8 cellular contexts compared by ENCODE assay signal in the genomic region with DNA sequence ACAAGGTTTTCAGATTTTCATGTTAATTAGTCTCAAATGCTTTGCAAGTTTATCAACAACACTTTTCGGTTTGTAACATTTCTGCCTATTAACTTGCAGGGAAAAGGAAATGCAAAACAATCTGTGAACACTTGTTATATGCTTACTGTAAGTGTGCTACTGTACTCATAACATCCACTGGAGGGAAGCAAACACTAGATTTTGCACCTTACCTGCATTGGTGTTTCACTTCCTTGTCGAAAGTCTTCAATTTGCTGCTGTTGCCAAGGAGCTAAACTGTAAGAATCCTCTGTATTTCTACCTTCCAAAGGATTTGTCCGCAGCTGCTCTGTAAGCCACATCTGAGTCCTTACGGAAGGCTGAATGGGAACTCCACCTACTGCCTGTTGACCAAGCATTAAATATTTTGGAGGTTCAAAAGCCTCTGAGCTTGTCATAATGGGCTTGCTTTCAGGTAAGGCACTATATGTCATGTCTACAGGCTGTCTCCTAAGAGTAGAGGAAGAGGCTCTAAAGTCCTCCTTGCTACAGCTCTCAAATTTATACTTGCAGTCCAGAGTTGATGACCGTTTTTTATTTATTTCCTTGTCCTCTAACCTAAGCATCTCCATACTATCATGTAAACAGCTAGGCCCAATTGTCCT. TPM values are rescaled to one million over a fixed set of nuclear protein-coding genes. Genes with fewer than 3 reads are reported as not detected.
DNase-seq lines count a peak whose midpoint lies in the region; ATAC-seq, FAIRE-seq and TF ChIP-seq lines count a peak whose summit lies in the region.

No MANE protein-coding gene starts in this region.

- H2AK5ac ChIP-seq in IMR-90 (ENCODE audit: low read depth, low read length): no peak overlapping the region

- no peak overlapping the region for H3K23ac ChIP-seq in IMR-90 (ENCODE audit: low read depth, low read length)

- H4K20me1 ChIP-seq in IMR-90 (ENCODE audit: insufficient read depth, low read length): no peaks in the 10 kb centered on the region
- H4K20me1 ChIP-seq in SK-N-SH (ENCODE audit: insufficient read depth): 0 out of 2 replicates have a peak, but pooled peaks cover 8% of the 10 kb centered on the region

- ATAC-seq in GM21717 (IDR thresholded peaks at IDR 0.05; ENCODE audit: unreplicated experiment): peak; percentile 99
- ATAC-seq in IMR-90 (ENCODE audit: low read depth): no peak
- ATAC-seq in foreskin keratinocyte: peak; percentile 84

- no peaks in the 10 kb centered on the region; the same call in 1 of the 2 replicates for H3K79me2 ChIP-seq in SK-N-SH (ENCODE audit: insufficient read depth)

- H3K4me2 ChIP-seq in IMR-90 (ENCODE audit: low read depth, low read length) (no peak overlapping the region), SK-N-SH (no peak overlapping the region)

- H2BK15ac ChIP-seq in IMR-90 (ENCODE audit: low read depth, low read length): no peak overlapping the region

- no peaks in the 10 kb centered on the region for H3K9me2 ChIP-seq in SK-N-SH

- BruUV-seq in IMR-90 (replicated peaks; lab: Mats Ljungman, UMichigan): TSS peak; percentile 33

- no peak for TF ChIP-seq POLR2A in IMR-90 (IDR thresholded peaks at IDR 0.05; ENCODE audit: low read depth, low read length)

- H3F3A ChIP-seq in SK-N-SH (replicated peaks; ENCODE audit: insufficient read depth): no peaks in the 10 kb centered on the region

- H3K27me3 ChIP-seq in IMR-90 (ENCODE audit: control insufficient read depth, insufficient read depth, low read length) (no peaks in the 10 kb centered on the region), SK-N-SH (ENCODE audit: insufficient read depth) (no peaks in the 10 kb centered on the region), foreskin keratinocyte (no peaks in the 10 kb centered on the region)

- no peak overlapping the region for H4K8ac ChIP-seq in IMR-90 (ENCODE audit: low read depth in 2 of 2, low read length in 2 of 2)

- dilution Hi-C loops in IMR-90 (cut with HindIII; ENCODE audit: low sequenced_read_pairs, unreplicated experiment): no loop called here

- no peak for TF ChIP-seq EP300 in SK-N-SH (IDR thresholded peaks at IDR 0.05; ENCODE audit: borderline replicate concordance in 1 of 2, low read depth in 1 of 2, low read length in 1 of 2)

- no peak for FAIRE-seq in frontal cortex (lab: Jason Lieb, UNC)

- H3K4me3 ChIP-seq in IMR-90 (ENCODE audit: insufficient read depth, low read depth, low read length) (no peak overlapping the region), SK-N-SH (ENCODE audit: low read depth in 2 of 2, low read length in 1 of 2) (no peak overlapping the region)

- no peak overlapping the region for H2BK20ac ChIP-seq in IMR-90 (ENCODE audit: low read depth, low read length)

- H2AFZ ChIP-seq in IMR-90 (replicated peaks; ENCODE audit: low read length, poor library complexity): no peak overlapping the region
- no peak overlapping the region for H2AFZ ChIP-seq in SK-N-SH (ENCODE audit: low read depth)

- peaks cover 3% of the 10 kb centered on the region for H3K4me1 ChIP-seq in IMR-90 (ENCODE audit: control insufficient read depth, insufficient read depth, low read length)
- H3K4me1 ChIP-seq in SK-N-SH (ENCODE audit: control insufficient read depth in 1 of 2, insufficient read depth in 2 of 2, low read depth in 1 of 2, low read length in 1 of 2): no peaks in the 10 kb centered on the region; a peak in 2 of 4 replicates
- H3K4me1 ChIP-seq in foreskin keratinocyte: no peaks in the 10 kb centered on the region

- in situ Hi-C loops in IMR-90 (cut with MboI; ENCODE audit: low sequenced_read_pairs): no loop called here

- no peak overlapping the region for H3K18ac ChIP-seq in IMR-90 (ENCODE audit: low read depth, low read length)

- CTCF ChIA-PET in IMR-90 (lab: Yijun Ruan, JAX) (interaction anchor here (0.6 kb wide), 1 partner anchor 49 kb away, joined by 3 read pairs; no protein-coding TSS in a partner anchor), SK-N-SH (lab: Yijun Ruan, JAX) (interaction anchor here (0.6 to 2.9 kb wide), 28 partner anchors 10 to 545 kb away, joined by 3 to 20 read pairs (median 4); partner anchors contain the start of gene ASF1A)

- H3K9ac ChIP-seq in IMR-90 (ENCODE audit: low read depth, low read length) (no peak overlapping the region), SK-N-SH (no peak overlapping the region)

- H3K56ac ChIP-seq in IMR-90 (ENCODE audit: extremely low read depth, insufficient read depth, low read length): no peak overlapping the region

- H3K9me3 ChIP-seq in IMR-90 (ENCODE audit: control insufficient read depth, insufficient read depth, low read length) (no peaks in the 10 kb centered on the region), SK-N-SH (no peaks in the 10 kb centered on the region)

- DNase-seq in stimulated activated CD4-positive, alpha-beta T cell treated with anti-CD3 and anti-CD28 coated beads, Interleukin-4, amount 100 ng/mL, for 24 hours: peak; percentile 17
- no peak for DNase-seq in stimulated activated CD4-positive, alpha-beta T cell treated with anti-CD3 and anti-CD28 coated beads, Interleukin-1b, Interleukin-23, amount 100 ng/mL, for 48 hours
- DNase-seq in IMR-90: peak; percentile 33
- DNase-seq in SK-N-SH: peak; percentile 17
- peak in 1 of 2 donors; percentile 53 for DNase-seq in foreskin keratinocyte
- no peak for DNase-seq in KG1 (lab: John Stamatoyannopoulos, UW)
- no peak for DNase-seq in frontal cortex (ENCODE audit: low spot score in 2 of 2)

- POLR2A ChIA-PET in IMR-90 (lab: Charles Lee; ENCODE audit: unreplicated experiment) (no interaction called here), SK-N-SH (lab: Yijun Ruan, JAX) (no interaction called here)

- WGBS in IMR-90 (ENCODE audit: extremely low coverage in 2 of 2, insufficient read length in 1 of 2), 2 experiments: no CpG with 5 or more reads among the region's 5 CpGs
- 92% methylated on average over 5 of the region's 5 CpGs for WGBS in SK-N-SH (ENCODE audit: low lambda C conversion rate)

- TF ChIP-seq CTCF in IMR-90 (conservative IDR thresholded peaks at IDR 0.05; ENCODE audit: low read depth, low read length) (peak; percentile 31; the same call in 1 of the 2 replicates), SK-N-SH (IDR thresholded peaks at IDR 0.05) (peak; percentile 45), foreskin keratinocyte (conservative IDR thresholded peaks at IDR 0.05) (peak; percentile 71)

- H3K9me1 ChIP-seq in IMR-90 (ENCODE audit: insufficient read depth, low read length): peaks cover 3% of the 10 kb centered on the region; the same call in 1 of the 2 replicates

- no peak overlapping the region for H4K91ac ChIP-seq in IMR-90 (ENCODE audit: insufficient read depth, low read depth, low read length)

- TF ChIP-seq RAD21 in IMR-90 (IDR thresholded peaks at IDR 0.05; ENCODE audit: low read length) (peak; percentile 46), SK-N-SH (IDR thresholded peaks at IDR 0.05; ENCODE audit: low read length) (peak; percentile 77)

- no peak overlapping the region for H2BK5ac ChIP-seq in IMR-90 (ENCODE audit: low read depth, low read length, poor library complexity, severe bottlenecking)

- no peak overlapping the region for H3K27ac ChIP-seq in IMR-90 (ENCODE audit: insufficient read depth, low read length)
- H3K27ac ChIP-seq in SK-N-SH (ENCODE audit: low read depth in 2 of 2, low read length in 1 of 2): no peak overlapping the region
- H3K27ac ChIP-seq in foreskin keratinocyte: no peak overlapping the region

- H2AK9ac ChIP-seq in IMR-90 (replicated peaks; ENCODE audit: low read depth, low read length, poor library complexity): no peak overlapping the region

- H3K36me3 ChIP-seq in IMR-90 (ENCODE audit: control insufficient read depth, insufficient read depth, low read length) (peaks cover 7% of the 10 kb centered on the region; the same call in 1 of the 2 replicates), SK-N-SH (replicated peaks in 1 of 2; ENCODE audit: control insufficient read depth in 1 of 2, insufficient read depth in 2 of 2, low read length in 1 of 2) (peaks cover 0 to 12% of the 10 kb centered on the region in 2 experiments)

- no peak overlapping the region for H4K5ac ChIP-seq in IMR-90 (ENCODE audit: low read depth, low read length)

- no peak overlapping the region for H2BK120ac ChIP-seq in IMR-90 (ENCODE audit: low read depth, low read length)

- intact Hi-C loops in IMR-90 (cut with micrococcal nuclease): loop anchor here (5.0 kb wide), 1 partner anchor 212 kb away; no protein-coding TSS in a partner anchor

- H3K79me1 ChIP-seq in IMR-90 (ENCODE audit: low read depth in 1 of 2, low read length in 2 of 2): peaks cover 16% of the 10 kb centered on the region in 2 experiments; a peak in 3 of 4 replicates

- no peak overlapping the region for H3K4ac ChIP-seq in IMR-90 (ENCODE audit: low read depth, low read length)

- H3K14ac ChIP-seq in IMR-90 (replicated peaks; ENCODE audit: low read depth, low read length): no peak overlapping the region

TF ChIP-seq in IMR-90, 13 proteins besides CTCF, POLR2A, EP300 and RAD21 (continues in another document):
- TF ChIP-seq MAFK (IDR thresholded peaks at IDR 0.05; ENCODE audit: low read depth, low read length) (no peak), USF2 (IDR thresholded peaks at IDR 0.05; ENCODE audit: low read depth, low read length) (no peak)

TF ChIP-seq in SK-N-SH, 30 proteins besides CTCF, POLR2A, EP300 and RAD21:
- TF ChIP-seq GABPA (IDR thresholded peaks at IDR 0.05; ENCODE audit: low read depth) (no peak), SMC3 (IDR thresholded peaks at IDR 0.05; ENCODE audit: low read depth, low read length) (peak; percentile 57; the same call in 1 of the 2 replicates)

RNA-seq across cellular contexts. Expression of gene PLN, which starts 17.3 kb away (rescaled TPM):
- total RNA-seq in IMR-90 (2012; rRNA removed) (under 0.01 TPM in 2 replicates), foreskin keratinocyte (not detected in 2 replicates), frontal cortex (0.82 TPM)
- polyA plus RNA-seq in IMR-90 (2012; rRNA removed) (not detected in 2 replicates), SK-N-SH (2012; rRNA removed) (0.05 TPM in 1 of 2 replicates, not detected in the other), foreskin keratinocyte (not detected in 2 replicates)
- not detected in 2 replicates for polyA plus RNA-seq in IMR-90 (2012; cell fraction: cytosol; rRNA removed)
- polyA plus RNA-seq in IMR-90 (2012; cell fraction: nucleus; rRNA removed; ENCODE audit: low replicate concordance): not detected in 2 replicates
- polyA plus RNA-seq in SK-N-SH (2012; cell fraction: cytosol; rRNA removed): 0.03 TPM in 2 replicates
- polyA plus RNA-seq in SK-N-SH (2012; cell fraction: nucleus; rRNA removed): not detected in 2 replicates

Comparison
In these comparisons a context has a peak if more than half of its experiments do, and no peak if none do; other contexts are left out.
1. DNase-seq: peak in stimulated activated CD4-positive, alpha-beta T cell treated with anti-CD3 and anti-CD28 coated beads, Interleukin-4, amount 100 ng/mL, for 24 hours (single experiment), IMR-90 (single experiment) and SK-N-SH (single experiment); none in stimulated activated CD4-positive, alpha-beta T cell treated with anti-CD3 and anti-CD28 coated beads, Interleukin-1b, Interleukin-23, amount 100 ng/mL, for 48 hours (single experiment), KG1 (single experiment) and frontal cortex (0 of 2).
2. Peak in every context shown above with its lines, with median percentiles within 50 percentile points of each other: CTCF ChIP-seq.